8 cellular contexts compared by ENCODE assay signal in genomic region chrX:155215443-155216178, GRCh38. TPM values are rescaled to one million over a fixed set of nuclear protein-coding genes. Genes with fewer than 3 reads are reported as not detected.
A peak's percentile ranks its signal among the peaks of the same experiment; 100 is the strongest.
DNase-seq lines count a peak whose midpoint lies in the region; ATAC-seq and TF ChIP-seq lines count a peak whose summit lies in the region.

No MANE protein-coding gene starts in this region.

- no peak overlapping the region for H2BK120ac ChIP-seq in trophoblast cell (ENCODE audit: insufficient read depth, low read length, poor library complexity)

- peak overlapping the region; percentile 55 for H4K91ac ChIP-seq in trophoblast cell (ENCODE audit: low read depth, low read length)

- peak overlapping the region; percentile 95 for H4K8ac ChIP-seq in trophoblast cell (ENCODE audit: low read depth, low read length)

- H2BK5ac ChIP-seq in trophoblast cell (ENCODE audit: low read depth, low read length, poor library complexity): peak overlapping the region; percentile 2

- H3K4me3 ChIP-seq in SK-N-SH (ENCODE audit: low read depth in 2 of 2, low read length in 1 of 2) (peak overlapping the region; percentile 69 to 81), fibroblast of the aortic adventitia (ENCODE audit: low read depth, low read length) (peak overlapping the region; percentile 73), trophoblast cell (ENCODE audit: low read depth, low read length) (peak overlapping the region; percentile 74)

- ATAC-seq in activated CD8-positive, alpha-beta memory T cell treated with anti-CD3 and anti-CD28 coated beads, Interleukin-2, amount 10 ng/mL, durations not matched to agents 7 days and 5 days: peak; percentile 32
- peak; percentile 32 for ATAC-seq in HG02884 (IDR thresholded peaks at IDR 0.05; ENCODE audit: unreplicated experiment)

- H2AK5ac ChIP-seq in trophoblast cell (ENCODE audit: low read length): no peak overlapping the region

- peaks cover 22% of the 10 kb centered on the region for H3K4me1 Mint-ChIP-seq in activated CD8-positive, alpha-beta memory T cell treated with anti-CD3 and anti-CD28 coated beads, Interleukin-2, amount 10 ng/mL, durations not matched to agents 7 days and 5 days

- WGBS in SK-N-SH (ENCODE audit: low lambda C conversion rate): 31% methylated on average over 10 of the region's 15 CpGs
- no CpG with 5 or more reads among the region's 15 CpGs for WGBS in trophoblast cell (ENCODE audit: extremely low coverage, insufficient coverage, insufficient read length)

- H3K18ac ChIP-seq in trophoblast cell (ENCODE audit: low read length): peak overlapping the region; percentile 88

- H3K79me1 ChIP-seq in trophoblast cell (ENCODE audit: low read length): peaks cover 6% of the 10 kb centered on the region

- H4K20me1 ChIP-seq in SK-N-SH (ENCODE audit: insufficient read depth): 0 out of 2 replicates have a peak, but pooled peaks cover 6% of the 10 kb centered on the region

- no peak for DNase-seq in activated CD8-positive, alpha-beta memory T cell treated with anti-CD3 and anti-CD28 coated beads, Interleukin-2, amount 10 ng/mL, durations not matched to agents 7 days and 5 days
- DNase-seq in activated CD8-positive, alpha-beta memory T cell treated with anti-CD3 and anti-CD28 coated beads for 24 hours: no peak
- DNase-seq in SK-N-SH: no peak
- no peak for DNase-seq in fibroblast of the aortic adventitia (ENCODE audit: low read depth)
- no peak for DNase-seq in trophoblast cell
- DNase-seq in NCI-H524 (lab: John Stamatoyannopoulos, UW): no peak
- DNase-seq in iPS-NIHi11 (ENCODE audit: low spot score): no peak

- H3K23ac ChIP-seq in trophoblast cell (ENCODE audit: low read length): no peak overlapping the region

- no peak overlapping the region for H2BK12ac ChIP-seq in trophoblast cell (ENCODE audit: low read length)

- H3K9me3 ChIP-seq in SK-N-SH: 0 out of 2 replicates have a peak, but pooled peaks cover 3% of the 10 kb centered on the region
- H3K9me3 ChIP-seq in trophoblast cell (ENCODE audit: insufficient read depth, low read depth, low read length): no peaks in the 10 kb centered on the region

- H3K9me2 ChIP-seq in SK-N-SH: no peaks in the 10 kb centered on the region

- POLR2A ChIA-PET in SK-N-SH (lab: Yijun Ruan, JAX): no interaction called here

- peak overlapping the region; percentile 56; the same call in 1 of the 2 replicates for H3K9ac ChIP-seq in SK-N-SH
- H3K9ac ChIP-seq in trophoblast cell (ENCODE audit: low read length): peak overlapping the region; percentile 72

- H3K36me3 ChIP-seq in SK-N-SH (replicated peaks in 1 of 2; ENCODE audit: control insufficient read depth in 1 of 2, insufficient read depth in 2 of 2, low read length in 1 of 2) (peaks cover 0 to 6% of the 10 kb centered on the region in 2 experiments), trophoblast cell (ENCODE audit: control insufficient read depth in 1 of 2, insufficient read depth in 2 of 2, low read length in 2 of 2) (peaks cover 0 to under 1% of the 10 kb centered on the region in 2 experiments)

- no peak for TF ChIP-seq EP300 in SK-N-SH (IDR thresholded peaks at IDR 0.05; ENCODE audit: borderline replicate concordance in 1 of 2, low read depth in 1 of 2, low read length in 1 of 2)

- H3K27ac Mint-ChIP-seq in activated CD8-positive, alpha-beta memory T cell treated with anti-CD3 and anti-CD28 coated beads, Interleukin-2, amount 10 ng/mL, durations not matched to agents 7 days and 5 days: peak overlapping the region; percentile 85

- no peaks in the 10 kb centered on the region for H3K27me3 Mint-ChIP-seq in activated CD8-positive, alpha-beta memory T cell treated with anti-CD3 and anti-CD28 coated beads, Interleukin-2, amount 10 ng/mL, durations not matched to agents 7 days and 5 days

- H3K14ac ChIP-seq in trophoblast cell (ENCODE audit: low read length): peak overlapping the region; percentile 97

- H3K4ac ChIP-seq in trophoblast cell (ENCODE audit: low read depth, low read length): no peak overlapping the region

- H2AFZ ChIP-seq in SK-N-SH (ENCODE audit: low read depth) (peak overlapping the region; percentile 90), trophoblast cell (ENCODE audit: insufficient read depth, low read length, poor library complexity) (peak overlapping the region; percentile 98)

- H4K12ac ChIP-seq in trophoblast cell (ENCODE audit: low read depth, low read length): peak overlapping the region; percentile 99

- H3K27me3 ChIP-seq in SK-N-SH (ENCODE audit: insufficient read depth): no peaks in the 10 kb centered on the region
- no peaks in the 10 kb centered on the region for H3K27me3 ChIP-seq in trophoblast cell (ENCODE audit: insufficient read depth, low read length)

- peaks cover 3% of the 10 kb centered on the region for H3K36me3 Mint-ChIP-seq in activated CD8-positive, alpha-beta memory T cell treated with anti-CD3 and anti-CD28 coated beads, Interleukin-2, amount 10 ng/mL, durations not matched to agents 7 days and 5 days

- H3K4me2 ChIP-seq in SK-N-SH (peak overlapping the region; percentile 81), trophoblast cell (ENCODE audit: low read length) (peak overlapping the region; percentile 92)

- CTCF ChIA-PET in activated CD8-positive, alpha-beta memory T cell treated with anti-CD3 and anti-CD28 coated beads, Interleukin-2, amount 10 ng/mL, durations not matched to agents 7 days and 5 days (lab: Charles Lee): interaction anchor here (1.1 to 1.2 kb wide), 3 partner anchors 10 to 119 kb away, joined by 3 to 4 read pairs (median 3); no protein-coding TSS in a partner anchor
- CTCF ChIA-PET in SK-N-SH (lab: Yijun Ruan, JAX): interaction anchor here (1.3 to 2.4 kb wide), 7 partner anchors 10 to 298 kb away, joined by 3 to 9 read pairs (median 3); no protein-coding TSS in a partner anchor

- H3F3A ChIP-seq in SK-N-SH (replicated peaks; ENCODE audit: insufficient read depth): peaks cover 3% of the 10 kb centered on the region

- H3K4me1 ChIP-seq in SK-N-SH (ENCODE audit: control insufficient read depth in 1 of 2, insufficient read depth in 2 of 2, low read depth in 1 of 2, low read length in 1 of 2): peaks cover 0 to 4% of the 10 kb centered on the region in 2 experiments; a peak in 2 of 4 replicates
- peaks cover 2 to 5% of the 10 kb centered on the region in 2 experiments for H3K4me1 ChIP-seq in trophoblast cell (ENCODE audit: control insufficient read depth in 1 of 2, insufficient read depth in 2 of 2, low read length in 2 of 2)

- H3K9me3 Mint-ChIP-seq in activated CD8-positive, alpha-beta memory T cell treated with anti-CD3 and anti-CD28 coated beads, Interleukin-2, amount 10 ng/mL, durations not matched to agents 7 days and 5 days (ENCODE audit: low read depth): no peaks in the 10 kb centered on the region

- H3K79me2 ChIP-seq in SK-N-SH (ENCODE audit: insufficient read depth) (peaks cover 38% of the 10 kb centered on the region), trophoblast cell (ENCODE audit: control insufficient read depth, insufficient read depth, low read length, poor library complexity) (peaks cover 7% of the 10 kb centered on the region)

- TF ChIP-seq CTCF in SK-N-SH (IDR thresholded peaks at IDR 0.05): no peak
- no peak for TF ChIP-seq CTCF in fibroblast of the aortic adventitia (IDR thresholded peaks at IDR 0.05; ENCODE audit: insufficient read depth, low read length)

- peak overlapping the region; percentile 94 for H3K4me3 Mint-ChIP-seq in activated CD8-positive, alpha-beta memory T cell treated with anti-CD3 and anti-CD28 coated beads, Interleukin-2, amount 10 ng/mL, durations not matched to agents 7 days and 5 days

- H3K27ac ChIP-seq in SK-N-SH (ENCODE audit: low read depth in 2 of 2, low read length in 1 of 2) (peak overlapping the region; percentile 28 to 77; a peak in 3 of 4 replicates), trophoblast cell (ENCODE audit: low read depth, low read length) (peak overlapping the region; percentile 38)

- no peak for TF ChIP-seq RAD21 in SK-N-SH (IDR thresholded peaks at IDR 0.05; ENCODE audit: low read length)

TF ChIP-seq in SK-N-SH, 30 proteins besides CTCF, POLR2A, EP300 and RAD21 (continues in another document):
- TF ChIP-seq CHD2 (IDR thresholded peaks at IDR 0.05; ENCODE audit: low read length, partially characterized antibody) (no peak), MEF2A (IDR thresholded peaks at IDR 0.05; ENCODE audit: borderline replicate concordance, low read depth) (no peak), GATA2 (CRISPR knock-in tag; IDR thresholded peaks at IDR 0.05) (no peak), TCF12 (IDR thresholded peaks at IDR 0.05) (no peak), ELF1 (IDR thresholded peaks at IDR 0.05) (no peak), FOSL2 (IDR thresholded peaks at IDR 0.05; ENCODE audit: borderline replicate concordance, low read depth) (no peak), EZH2phosphoT487 (IDR thresholded peaks at IDR 0.05; ENCODE audit: borderline replicate concordance, low read depth) (no peak), TEAD4 (IDR thresholded peaks at IDR 0.05; ENCODE audit: borderline replicate concordance, insufficient read depth) (no peak), RXRA (IDR thresholded peaks at IDR 0.05; ENCODE audit: borderline replicate concordance, low read depth) (no peak), SMC3 (IDR thresholded peaks at IDR 0.05; ENCODE audit: low read depth, low read length) (no peak), GABPA (IDR thresholded peaks at IDR 0.05; ENCODE audit: low read depth) (no peak)
- TF ChIP-seq, protein P1, sequence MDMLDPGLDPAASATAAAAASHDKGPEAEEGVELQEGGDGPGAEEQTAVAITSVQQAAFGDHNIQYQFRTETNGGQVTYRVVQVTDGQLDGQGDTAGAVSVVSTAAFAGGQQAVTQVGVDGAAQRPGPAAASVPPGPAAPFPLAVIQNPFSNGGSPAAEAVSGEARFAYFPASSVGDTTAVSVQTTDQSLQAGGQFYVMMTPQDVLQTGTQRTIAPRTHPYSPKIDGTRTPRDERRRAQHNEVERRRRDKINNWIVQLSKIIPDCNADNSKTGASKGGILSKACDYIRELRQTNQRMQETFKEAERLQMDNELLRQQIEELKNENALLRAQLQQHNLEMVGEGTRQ (IDR thresholded peaks at IDR 0.05; ENCODE audit: borderline replicate concordance, low read depth, low read length): no peak

RNA-seq across cellular contexts. Expression of gene VBP1, which starts 0.6 kb away (rescaled TPM):
- 10 to 100 TPM; 54.1 to 68.9 TPM for total RNA-seq in activated CD8-positive, alpha-beta memory T cell treated with anti-CD3 and anti-CD28 coated beads, Interleukin-2, amount 10 ng/mL, durations not matched to agents 7 days and 5 days
- polyA plus RNA-seq in SK-N-SH (2012; rRNA removed): 13.8 and 18.1 TPM in 2 replicates
- 31.9 and 45.4 TPM in 2 replicates for polyA plus RNA-seq in SK-N-SH (2012; cell fraction: cytosol; rRNA removed)
- 3.6 and 9.6 TPM in 2 replicates for polyA plus RNA-seq in SK-N-SH (2012; cell fraction: nucleus; rRNA removed)
- total RNA-seq in fibroblast of the aortic adventitia (ENCODE audit: low replicate concordance): 59.4 and 80.8 TPM in 2 replicates
- polyA plus RNA-seq in trophoblast cell (2013): 34.8 and 36.8 TPM in 2 replicates

RNA-seq across cellular contexts. Expression of gene RAB39B, which starts 48.7 kb away (rescaled TPM):
- total RNA-seq in activated CD8-positive, alpha-beta memory T cell treated with anti-CD3 and anti-CD28 coated beads, Interleukin-2, amount 10 ng/mL, durations not matched to agents 7 days and 5 days: 10 to 100 TPM in 1 of 2 experiments, 1 to 10 TPM in 1; 9.4 to 12.9 TPM
- polyA plus RNA-seq in SK-N-SH (2012; rRNA removed): 1.3 and 1.6 TPM in 2 replicates
- polyA plus RNA-seq in SK-N-SH (2012; cell fraction: cytosol; rRNA removed): 2.2 and 2.4 TPM in 2 replicates
- 0.77 and 1.0 TPM in 2 replicates for polyA plus RNA-seq in SK-N-SH (2012; cell fraction: nucleus; rRNA removed)
- total RNA-seq in fibroblast of the aortic adventitia (ENCODE audit: low replicate concordance): 1.6 and 2.7 TPM in 2 replicates
- polyA plus RNA-seq in trophoblast cell (2013): 0.14 and 0.18 TPM in 2 replicates
